Comparison of ENCODE assay signal across 18 cellular contexts in the genomic region with DNA sequence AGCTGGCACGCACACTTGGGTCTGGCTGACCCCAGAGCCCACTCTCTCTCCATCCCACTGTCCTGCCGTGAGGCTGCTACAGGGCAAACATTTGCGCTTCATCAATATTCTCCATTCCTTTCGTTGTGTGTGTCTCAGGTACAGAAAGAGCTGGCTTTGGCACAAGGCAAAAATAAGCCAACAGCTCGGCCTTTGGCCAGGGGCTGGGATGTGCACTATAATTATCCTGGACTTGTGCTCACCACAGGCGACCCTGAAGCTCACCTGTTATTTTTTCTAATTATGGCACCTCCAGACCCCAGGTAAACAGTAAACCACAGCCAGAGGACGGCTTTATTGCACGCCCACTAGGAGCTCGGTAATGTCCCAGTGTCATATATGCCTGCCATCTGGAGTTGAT. TPM values are rescaled to one million over a fixed set of nuclear protein-coding genes. Genes with fewer than 3 reads are reported as not detected.
A peak's percentile ranks its signal among the peaks of the same experiment; 100 is the strongest.
DNase-seq lines count a peak whose midpoint lies in the region; ATAC-seq and TF ChIP-seq lines count a peak whose summit lies in the region.
"Had no signal": no experiment of that assay in that cellular context is flagged by ENCODE, and none has a peak within 500 bp of the region (broad histone marks: within the 10 kb centered on the region; RNA-seq: fewer than 3 reads in every experiment).

No MANE protein-coding gene starts in this region.

- H2BK12ac ChIP-seq in neuronal stem cell (ENCODE audit: low read length) = no peak overlapping the region

- H3K18ac ChIP-seq in neuronal stem cell (ENCODE audit: low read length) = peak overlapping the region; percentile 64

- H2BK5ac ChIP-seq in neuronal stem cell (ENCODE audit: low read length) = no peak overlapping the region

- no peaks in the 10 kb centered on the region for H3K79me1 ChIP-seq in neuronal stem cell (ENCODE audit: low read depth, low read length)

- H4K91ac ChIP-seq in neuronal stem cell (ENCODE audit: low read depth, low read length, poor library complexity) = no peak overlapping the region

- H3K4me3 Mint-ChIP-seq in activated T-helper 17 cell treated with anti-CD3 and anti-CD28 coated beads, Interleukin-2, amount 50 U/mL, for 72 hours = no peak overlapping the region
- H3K4me3 Mint-ChIP-seq: B cell, IgD-negative memory B cell had no signal

- peak overlapping the region; percentile 21 for H3K9ac ChIP-seq in neuronal stem cell (ENCODE audit: low read depth, low read length, poor library complexity)

- H3K9me3 ChIP-seq in neuronal stem cell (replicated peaks in 1 of 2; ENCODE audit: control insufficient read depth in 2 of 2, insufficient read depth in 1 of 2, low read depth in 1 of 2, low read length in 2 of 2) (no peaks in the 10 kb centered on the region), Peyer's patch (no peaks in the 10 kb centered on the region)
- H3K9me3 ChIP-seq: A549 had no signal

- H3K4me3 ChIP-seq in neuronal stem cell (ENCODE audit: low read length in 2 of 2) (no peak overlapping the region), Peyer's patch (no peak overlapping the region)
- H3K4me3 ChIP-seq: A549 had no signal

- no peaks in the 10 kb centered on the region for H3K36me3 Mint-ChIP-seq in activated T-helper 17 cell treated with anti-CD3 and anti-CD28 coated beads, Interleukin-2, amount 50 U/mL, for 72 hours (ENCODE audit: low read depth)

- no peak overlapping the region for H2BK120ac ChIP-seq in neuronal stem cell (ENCODE audit: low read depth, low read length)

- H3K4me2 ChIP-seq in neuronal stem cell (ENCODE audit: insufficient read depth, low read length, poor library complexity, severe bottlenecking) = no peak overlapping the region
- H3K4me2 ChIP-seq: A549 had no signal

- H3K27me3 Mint-ChIP-seq in activated T-helper 17 cell treated with anti-CD3 and anti-CD28 coated beads, Interleukin-2, amount 50 U/mL, for 72 hours = no peaks in the 10 kb centered on the region
- H3K27me3 Mint-ChIP-seq: B cell, IgD-negative memory B cell had no signal

- no peak for TF ChIP-seq CTCF in Peyer's patch (IDR thresholded peaks at IDR 0.05)

- peak overlapping the region; percentile 28 for H3K27ac Mint-ChIP-seq in activated T-helper 17 cell treated with anti-CD3 and anti-CD28 coated beads, Interleukin-2, amount 50 U/mL, for 72 hours
- H3K27ac Mint-ChIP-seq: B cell, IgD-negative memory B cell had no signal

- intact Hi-C loops in left ventricle myocardium superior (cut with micrococcal nuclease) = no loop called here
- intact Hi-C loops in cardiac septum (cut with DNase I) = no loop called here

- H3K9me3 Mint-ChIP-seq in activated T-helper 17 cell treated with anti-CD3 and anti-CD28 coated beads, Interleukin-2, amount 50 U/mL, for 72 hours = no peaks in the 10 kb centered on the region
- H3K9me3 Mint-ChIP-seq: IgD-negative memory B cell had no signal

- no peak overlapping the region for H4K8ac ChIP-seq in neuronal stem cell (ENCODE audit: low read depth, low read length)

- no peak overlapping the region for H3K14ac ChIP-seq in neuronal stem cell (ENCODE audit: low read length)

- H3K27ac ChIP-seq in neuronal stem cell (replicated peaks; ENCODE audit: low read length) (no peak overlapping the region), Peyer's patch (no peak overlapping the region)
- H3K27ac ChIP-seq: A549 had no signal

- H2BK15ac ChIP-seq in neuronal stem cell (ENCODE audit: low read length) = peak overlapping the region; percentile 38

- no peak for TF ChIP-seq POLR2A in Peyer's patch (IDR thresholded peaks at IDR 0.05)

- WGBS in neuronal stem cell (ENCODE audit: extremely low coverage in 2 of 2, insufficient read length in 2 of 2, insufficient replicate concordance in 1 of 2), 2 donors = no CpG with 5 or more reads among the region's 9 CpGs

- H3K36me3 ChIP-seq in neuronal stem cell (replicated peaks in 1 of 2; ENCODE audit: control insufficient read depth in 2 of 2, insufficient read depth in 2 of 2, low read length in 2 of 2) (no peaks in the 10 kb centered on the region), Peyer's patch (no peaks in the 10 kb centered on the region)

- H2AFZ ChIP-seq in neuronal stem cell (ENCODE audit: low read length) = no peak overlapping the region

- DNase-seq in left ventricle myocardium superior (peak; percentile 53), cardiac septum (ENCODE audit: low spot score) (no peak), neuronal stem cell (ENCODE audit: low spot score) (no peak), Peyer's patch (no peak), NCI-H2171 (lab: John Stamatoyannopoulos, UW) (no peak), NCI-H226 (no peak)
- DNase-seq: EL, NCI-H1105, NCI-H187, NCI-H510A, NCI-H748 treated with DMSO at 0.1 percent for 48 hours, OCI-M1, SHP77, SW 1271 had no signal

- no peak overlapping the region for H2AK5ac ChIP-seq in neuronal stem cell (ENCODE audit: low read depth, low read length)

- peaks cover 9% of the 10 kb centered on the region for H3K4me1 Mint-ChIP-seq in activated T-helper 17 cell treated with anti-CD3 and anti-CD28 coated beads, Interleukin-2, amount 50 U/mL, for 72 hours

- H3K4me1 ChIP-seq in neuronal stem cell (ENCODE audit: control insufficient read depth in 2 of 2, insufficient read depth in 1 of 2, low read depth in 1 of 2, low read length in 2 of 2) = peaks cover 5 to 6% of the 10 kb centered on the region in 2 donors
- no peaks in the 10 kb centered on the region for H3K4me1 ChIP-seq in Peyer's patch
- H3K4me1 ChIP-seq: A549 had no signal

- ATAC-seq in left ventricle myocardium superior = peak; percentile 64
- no peak for ATAC-seq in activated T-helper 17 cell treated with anti-CD3 and anti-CD28 coated beads, Interleukin-2, amount 50 U/mL, for 72 hours (replicated peaks)
- ATAC-seq: A549 had no signal

- H3K27me3 ChIP-seq in neuronal stem cell (ENCODE audit: control insufficient read depth in 3 of 3, insufficient read depth in 3 of 3, low read depth in 1 of 3, low read length in 3 of 3) (no peaks in the 10 kb centered on the region), Peyer's patch (no peaks in the 10 kb centered on the region)

- H3K23ac ChIP-seq in neuronal stem cell (ENCODE audit: low read depth, low read length, poor library complexity) = no peak overlapping the region

- H3K4ac ChIP-seq in neuronal stem cell (ENCODE audit: low read length) = no peak overlapping the region

RNA-seq across cellular contexts. Expression of a gene that starts 10.9 kb away (rescaled TPM):
- total RNA-seq in left ventricle myocardium superior = 21.6 TPM
- total RNA-seq in cardiac septum = 17.1 TPM
- 10 to 100 TPM; 17.8 to 29.7 TPM for total RNA-seq in activated T-helper 17 cell treated with anti-CD3 and anti-CD28 coated beads, Interleukin-2, amount 50 U/mL, for 72 hours
- polyA plus RNA-seq in neuronal stem cell (2013, experiment 1 of 2) = 23.3 TPM
- polyA plus RNA-seq in neuronal stem cell (2013, experiment 2 of 2) = 23.0 TPM
- total RNA-seq in Peyer's patch = 10 to 100 TPM; 16.2 to 22.5 (median 17.9) TPM

RNA-seq across cellular contexts. Expression of a gene that starts 11.3 kb away (rescaled TPM):
- total RNA-seq in left ventricle myocardium superior (402 TPM), cardiac septum (271 TPM), Peyer's patch (100 to 1,000 TPM in 2 of 4 donors, 10 to 100 TPM in 2; 60.9 to 144 (median 88.2) TPM)
- 100 to 1,000 TPM in 1 of 2 donors, 10 to 100 TPM in 1; 62.8 to 106 TPM for total RNA-seq in activated T-helper 17 cell treated with anti-CD3 and anti-CD28 coated beads, Interleukin-2, amount 50 U/mL, for 72 hours
- 169 TPM for polyA plus RNA-seq in neuronal stem cell (2013, experiment 1 of 2)
- polyA plus RNA-seq in neuronal stem cell (2013, experiment 2 of 2) = 171 TPM

RNA-seq across cellular contexts. Expression of a gene that starts 36.1 kb away (rescaled TPM):
- total RNA-seq in left ventricle myocardium superior (not detected), cardiac septum (not detected), Peyer's patch (1 to 10 TPM; 1.6 to 5.8 (median 2.9) TPM)
- total RNA-seq in activated T-helper 17 cell treated with anti-CD3 and anti-CD28 coated beads, Interleukin-2, amount 50 U/mL, for 72 hours = under 1 TPM in 1 of 2 donors, not detected in 1; 0.09 TPM
- 0.04 TPM for polyA plus RNA-seq in neuronal stem cell (2013, experiment 1 of 2)
- polyA plus RNA-seq in neuronal stem cell (2013, experiment 2 of 2) = 0.04 TPM
- total RNA-seq: B cell had no signal
